11 cellular contexts compared by ENCODE assay signal in genomic region chr15:91956026-91956723, GRCh38.
DNase-seq lines count a peak whose midpoint lies in the region; ATAC-seq and TF ChIP-seq lines count a peak whose summit lies in the region.
"Had no signal": no experiment of that assay in that cellular context is flagged by ENCODE, and none has a peak within 500 bp of the region (broad histone marks: within the 10 kb centered on the region; RNA-seq: fewer than 3 reads in every experiment).

No MANE protein-coding gene starts in this region.

- H3K9me3 ChIP-seq in parathyroid adenoma (ENCODE audit: control insufficient read depth, low read length): no peaks in the 10 kb centered on the region
- H3K9me3 ChIP-seq: Caco-2, pancreas had no signal

- no peak overlapping the region for H3K9ac ChIP-seq in parathyroid adenoma

- H3K79me2 ChIP-seq in parathyroid adenoma: peaks cover 26% of the 10 kb centered on the region

- no peaks in the 10 kb centered on the region for H3K36me3 ChIP-seq in parathyroid adenoma (ENCODE audit: control insufficient read depth, insufficient read depth, low read length)
- H3K36me3 ChIP-seq: pancreas had no signal

- H3K4me3 ChIP-seq in fibroblast of the aortic adventitia (ENCODE audit: low read depth, low read length): no peak overlapping the region
- no peak overlapping the region for H3K4me3 ChIP-seq in parathyroid adenoma (ENCODE audit: low read depth, low read length)
- H3K4me3 ChIP-seq: pancreas had no signal

- no peaks in the 10 kb centered on the region for H3K27me3 ChIP-seq in parathyroid adenoma (ENCODE audit: control insufficient read depth, insufficient read depth, low read length)
- H3K27me3 ChIP-seq: pancreas had no signal

- H3K4me2 ChIP-seq in parathyroid adenoma (ENCODE audit: low read length): no peak overlapping the region

- peaks cover 5% of the 10 kb centered on the region for H3K4me1 ChIP-seq in parathyroid adenoma
- H3K4me1 ChIP-seq: Caco-2, pancreas had no signal

- peak; percentile 25 for DNase-seq in COLO829 (ENCODE audit: low spot score)
- peak; percentile 94 for DNase-seq in SK-N-DZ (ENCODE audit: low spot score)
- DNase-seq in fibroblast of the aortic adventitia (ENCODE audit: low read depth): peak; percentile 84
- no peak for DNase-seq in medulla oblongata (ENCODE audit: extremely low spot score)
- no peak for DNase-seq in activated CD8-positive, alpha-beta memory T cell treated with anti-CD3 and anti-CD28 coated beads for 24 hours
- DNase-seq: Caco-2, H7, pancreas had no signal

- H2AFZ ChIP-seq in parathyroid adenoma: no peak overlapping the region

- H3K27ac ChIP-seq in parathyroid adenoma: peak overlapping the region; percentile 15

- TF ChIP-seq CTCF in fibroblast of the aortic adventitia (IDR thresholded peaks at IDR 0.05; ENCODE audit: insufficient read depth, low read length): no peak
- no peak for TF ChIP-seq CTCF in parathyroid adenoma (IDR thresholded peaks at IDR 0.05)

- no peak for ATAC-seq in GM21825 (IDR thresholded peaks at IDR 0.05; ENCODE audit: unreplicated experiment)
- ATAC-seq in HG03521 (IDR thresholded peaks at IDR 0.05; ENCODE audit: unreplicated experiment): no peak

Comparison
In these comparisons a context has a peak if more than half of its experiments do, and no peak if none do; other contexts are left out.
1. DNase-seq: peak in COLO829 (single experiment), SK-N-DZ (single experiment) and fibroblast of the aortic adventitia (single experiment); none in medulla oblongata (single experiment) and activated CD8-positive, alpha-beta memory T cell treated with anti-CD3 and anti-CD28 coated beads for 24 hours (single experiment).